7 cellular contexts compared by ENCODE assay signal in the genomic region with DNA sequence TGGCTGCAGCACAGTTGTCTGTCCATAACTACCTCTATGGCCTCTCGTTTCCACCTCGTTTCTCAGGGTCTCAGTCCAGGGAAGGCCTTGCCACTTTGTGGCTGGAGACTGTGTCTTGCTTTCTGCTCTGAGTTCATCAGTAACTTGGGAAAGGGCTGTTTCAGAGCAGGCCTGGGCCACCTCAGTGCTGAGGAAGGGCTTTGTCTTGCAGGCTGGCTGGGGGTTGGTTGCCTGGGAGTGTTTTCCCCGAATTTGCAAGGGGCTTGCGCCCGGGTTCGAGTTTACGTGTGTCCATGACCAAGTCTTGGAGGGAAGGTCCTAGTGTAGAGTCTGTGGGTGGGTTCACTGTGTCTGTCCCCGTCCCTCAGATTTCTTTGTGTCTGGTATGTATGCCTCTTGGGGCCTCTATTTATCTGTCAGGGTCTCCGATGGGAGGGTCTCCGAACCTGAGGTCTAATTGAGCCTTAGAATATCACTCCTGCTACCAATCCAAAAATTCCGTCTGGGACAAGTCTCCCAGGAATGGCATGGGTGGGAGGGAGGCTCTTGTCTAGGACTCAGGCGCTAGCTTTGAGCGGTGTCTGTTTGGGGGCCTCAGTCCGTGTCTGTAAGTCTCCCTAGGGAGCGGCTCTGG. TPM values are rescaled to one million over a fixed set of nuclear protein-coding genes. Genes with fewer than 3 reads are reported as not detected.
DNase-seq lines count a peak whose midpoint lies in the region; ATAC-seq and TF ChIP-seq lines count a peak whose summit lies in the region.
"Had no signal": no experiment of that assay in that cellular context is flagged by ENCODE, and none has a peak within 500 bp of the region (broad histone marks: within the 10 kb centered on the region; RNA-seq: fewer than 3 reads in every experiment).

No MANE protein-coding gene starts in this region.

- no peaks in the 10 kb centered on the region for H3K9me3 ChIP-seq in colonic mucosa
- no peaks in the 10 kb centered on the region for H3K9me3 ChIP-seq in neuron (ENCODE audit: low read length)

- no peak for DNase-seq in H7
- DNase-seq in colonic mucosa: no peak
- no peak for DNase-seq in omental fat pad (ENCODE audit: low spot score)
- no peak for DNase-seq in activated CD4-positive, alpha-beta T cell treated with anti-CD3 and anti-CD28 coated beads, Interleukin-2, amount 10 ng/mL, durations not matched to agents 7 days and 5 days

- no peak overlapping the region for H3K4me3 Mint-ChIP-seq in activated CD4-positive, alpha-beta T cell treated with anti-CD3 and anti-CD28 coated beads, Interleukin-2, amount 10 ng/mL, durations not matched to agents 7 days and 5 days

- TF ChIP-seq CTCF in colonic mucosa (IDR thresholded peaks at IDR 0.05) (no peak), omental fat pad (IDR thresholded peaks at IDR 0.05) (no peak)

- no peaks in the 10 kb centered on the region for H3K9me3 Mint-ChIP-seq in activated CD4-positive, alpha-beta T cell treated with anti-CD3 and anti-CD28 coated beads, Interleukin-2, amount 10 ng/mL, durations not matched to agents 7 days and 5 days

- peaks cover 24% of the 10 kb centered on the region for H3K4me1 Mint-ChIP-seq in activated CD4-positive, alpha-beta T cell treated with anti-CD3 and anti-CD28 coated beads, Interleukin-2, amount 10 ng/mL, durations not matched to agents 7 days and 5 days

- H3K27ac ChIP-seq in colonic mucosa: peak overlapping the region; percentile 85

- H3K4me3 ChIP-seq in H7 (ENCODE audit: insufficient read depth, low read depth, low read length) (peak overlapping the region; percentile 68), colonic mucosa (peak overlapping the region; percentile 37), neuron (ENCODE audit: low read length) (peak overlapping the region; percentile 61)

- peaks cover 36% of the 10 kb centered on the region for H3K27me3 Mint-ChIP-seq in activated CD4-positive, alpha-beta T cell treated with anti-CD3 and anti-CD28 coated beads, Interleukin-2, amount 10 ng/mL, durations not matched to agents 7 days and 5 days

- peaks cover 5% of the 10 kb centered on the region for H3K36me3 Mint-ChIP-seq in activated CD4-positive, alpha-beta T cell treated with anti-CD3 and anti-CD28 coated beads, Interleukin-2, amount 10 ng/mL, durations not matched to agents 7 days and 5 days (ENCODE audit: low read depth)

- H3K27me3 ChIP-seq in H7 (ENCODE audit: control insufficient read depth, insufficient read depth, low read length) (peaks cover 38% of the 10 kb centered on the region), colonic mucosa (no peaks in the 10 kb centered on the region), neuron (ENCODE audit: insufficient read depth, low read length) (no peaks in the 10 kb centered on the region)

- CTCF ChIA-PET in activated CD4-positive, alpha-beta T cell treated with anti-CD3 and anti-CD28 coated beads, Interleukin-2, amount 10 ng/mL, durations not matched to agents 7 days and 5 days (lab: Charles Lee): interaction anchor here (2.8 kb wide), 1 partner anchor 11 kb away, joined by 13 read pairs; the partner anchor contains the start of gene ARMC5

- H3K4me1 ChIP-seq in colonic mucosa (peaks cover 4% of the 10 kb centered on the region), neuron (ENCODE audit: insufficient read depth, low read length) (peaks cover 7% of the 10 kb centered on the region)

- ATAC-seq in HG03457 (IDR thresholded peaks at IDR 0.05; ENCODE audit: unreplicated experiment) (no peak), omental fat pad (ENCODE audit: low FRiP score) (no peak)
- ATAC-seq: activated CD4-positive, CD25-positive, alpha-beta regulatory T cell treated with anti-CD3 and anti-CD28 coated beads, Interleukin-2, amount 50 U/mL, for 24 hours had no signal

- POLR2A ChIA-PET in activated CD4-positive, alpha-beta T cell treated with anti-CD3 and anti-CD28 coated beads, Interleukin-2, amount 10 ng/mL, durations not matched to agents 7 days and 5 days (lab: Charles Lee): no interaction called here

- H3K36me3 ChIP-seq in H7 (replicated peaks; ENCODE audit: control insufficient read depth, insufficient read depth, low read length): no peaks in the 10 kb centered on the region
- H3K36me3 ChIP-seq in colonic mucosa: no peaks in the 10 kb centered on the region
- peaks cover 14% of the 10 kb centered on the region for H3K36me3 ChIP-seq in neuron (ENCODE audit: insufficient read depth, low read length)

- intact Hi-C loops in colonic mucosa (cut with DNase I): no loop called here

- H2AFZ ChIP-seq in neuron (ENCODE audit: low read depth, low read length): no peak overlapping the region

- H3K9ac ChIP-seq in colonic mucosa (ENCODE audit: low read depth in 2 of 2, low read length in 2 of 2): peak overlapping the region; percentile 51 to 54

- no peak overlapping the region for H3K27ac Mint-ChIP-seq in activated CD4-positive, alpha-beta T cell treated with anti-CD3 and anti-CD28 coated beads, Interleukin-2, amount 10 ng/mL, durations not matched to agents 7 days and 5 days

RNA-seq across cellular contexts. Expression of gene TGFB1I1, which starts 0.6 kb away (rescaled TPM):
- 3.0 and 3.1 TPM in 2 replicates for total RNA-seq in H7 (2014; rRNA removed; shearing (Covaris generic))
- total RNA-seq in colonic mucosa (10 to 100 TPM; 10.9 to 34.2 TPM), omental fat pad (10 to 100 TPM; 16.1 to 33.7 (median 18.9) TPM)
- under 1 TPM; 0.20 to 0.48 TPM for total RNA-seq in activated CD4-positive, alpha-beta T cell treated with anti-CD3 and anti-CD28 coated beads, Interleukin-2, amount 10 ng/mL, durations not matched to agents 7 days and 5 days

RNA-seq across cellular contexts. Expression of gene SLC5A2, which starts 11.6 kb away (rescaled TPM):
- 0.26 and 0.45 TPM in 2 replicates for total RNA-seq in H7 (2014; rRNA removed; shearing (Covaris generic))
- total RNA-seq in colonic mucosa (under 1 TPM; 0.20 to 0.21 TPM), omental fat pad (not detected)
- total RNA-seq in activated CD4-positive, alpha-beta T cell treated with anti-CD3 and anti-CD28 coated beads, Interleukin-2, amount 10 ng/mL, durations not matched to agents 7 days and 5 days: under 1 TPM in 1 of 2 experiments, not detected in 1; 0.52 TPM

RNA-seq across cellular contexts. Expression of gene ARMC5, which starts 12.1 kb away (rescaled TPM):
- total RNA-seq in H7 (2014; rRNA removed; shearing (Covaris generic)): 8.0 and 11.6 TPM in 2 replicates
- 10 to 100 TPM in 1 of 2 donors, 1 to 10 TPM in 1; 5.5 to 13.2 TPM for total RNA-seq in colonic mucosa
- total RNA-seq in omental fat pad: 10 to 100 TPM in 2 of 4 donors, 1 to 10 TPM in 2; 4.6 to 15.5 (median 10.0) TPM
- 10 to 100 TPM; 11.4 to 12.3 TPM for total RNA-seq in activated CD4-positive, alpha-beta T cell treated with anti-CD3 and anti-CD28 coated beads, Interleukin-2, amount 10 ng/mL, durations not matched to agents 7 days and 5 days

RNA-seq across cellular contexts. Expression of gene ZNF843, which starts 28.8 kb away (rescaled TPM):
- 0.17 and 0.33 TPM in 2 replicates for total RNA-seq in H7 (2014; rRNA removed; shearing (Covaris generic))
- under 1 TPM; 0.17 to 0.45 TPM for total RNA-seq in colonic mucosa
- total RNA-seq in omental fat pad: 1 to 10 TPM in 3 of 4 donors, under 1 TPM in 1; 0.36 to 2.2 (median 1.5) TPM
- under 1 TPM; 0.07 to 0.12 TPM for total RNA-seq in activated CD4-positive, alpha-beta T cell treated with anti-CD3 and anti-CD28 coated beads, Interleukin-2, amount 10 ng/mL, durations not matched to agents 7 days and 5 days

RNA-seq across cellular contexts. Expression of gene RUSF1, which starts 36.8 kb away (rescaled TPM):
- total RNA-seq in H7 (2014; rRNA removed; shearing (Covaris generic)): 44.7 and 66.9 TPM in 2 replicates
- total RNA-seq in colonic mucosa (10 to 100 TPM; 53.3 to 78.1 TPM), omental fat pad (10 to 100 TPM; 35.3 to 56.7 (median 48.9) TPM)
- 10 to 100 TPM; 39.5 to 43.7 TPM for total RNA-seq in activated CD4-positive, alpha-beta T cell treated with anti-CD3 and anti-CD28 coated beads, Interleukin-2, amount 10 ng/mL, durations not matched to agents 7 days and 5 days
